Comparison of ENCODE assay signal across 19 cellular contexts in genomic region chr12:38776657-38777056, GRCh38.
"Had no signal": no experiment of that assay in that cellular context is flagged by ENCODE, and none has a peak within 500 bp of the region (broad histone marks: within the 10 kb centered on the region; RNA-seq: fewer than 3 reads in every experiment).

No MANE protein-coding gene starts in this region.

- H3K9ac ChIP-seq: parathyroid adenoma had no signal

- H3K27ac ChIP-seq: coronary artery, esophagus muscularis mucosa, parathyroid adenoma, testis had no signal

- H3K4me1 ChIP-seq: esophagus muscularis mucosa, parathyroid adenoma, testis had no signal

- H3K79me2 ChIP-seq: parathyroid adenoma had no signal

- H3K27me3 ChIP-seq: esophagus muscularis mucosa, testis had no signal

- H3K9me3 ChIP-seq: testis had no signal

- H2AFZ ChIP-seq: parathyroid adenoma had no signal

- DNase-seq: activated CD4-positive, alpha-beta T cell treated with anti-CD3 and anti-CD28 coated beads for 36 hours; activated CD8-positive, alpha-beta T cell treated with anti-CD3 and anti-CD28 coated beads for 36 hours; activated naive CD4-positive, alpha-beta T cell treated with Interleukin-2 at 50 U/mL for 16 hours; activated T-cell treated with anti-CD3 and anti-CD28 coated beads, Interleukin-2, amount 50 U/mL, for 1 hour; anterior cingulate cortex; effector CD4-positive, alpha-beta T cell; kidney; stimulated activated CD4-positive, alpha-beta T cell treated with anti-CD3 and anti-CD28 coated beads, Interleukin-4, amount 100 ng/mL, for 4 hours; testis had no signal

- ATAC-seq: activated CD4-positive, alpha-beta T cell treated with anti-CD3 and anti-CD28 coated beads for 36 hours; activated CD8-positive, alpha-beta T cell treated with anti-CD3 and anti-CD28 coated beads for 36 hours; activated T-helper 17 cell treated with anti-CD3 and anti-CD28 coated beads, Interleukin-2, amount 50 U/mL, for 72 hours; left lobe of liver; natural killer cell treated with Interleukin-12 subunit alpha and Interleukin-12 subunit beta and Interleukin-15 and Interleukin-18, amount 100 ng/mL, for 72 hours; sciatic nerve; stimulated activated memory B cell treated with anti-CD40 and anti-IgM and Interleukin-4, amounts not matched to agents 10 μg/mL and 1 μg/mL and 100 μg/mL, for 72 hours; WTC11 had no signal

- H3K4me3 ChIP-seq: coronary artery, esophagus muscularis mucosa, lung, testis had no signal
